8 cellular contexts compared by ENCODE assay signal in genomic region chr17:7561028-7561575, GRCh38. TPM values are rescaled to one million over a fixed set of nuclear protein-coding genes. Genes with fewer than 3 reads are reported as not detected.
A peak's percentile ranks its signal among the peaks of the same experiment; 100 is the strongest.
DNase-seq lines count a peak whose midpoint lies in the region; ATAC-seq, FAIRE-seq and TF ChIP-seq lines count a peak whose summit lies in the region.

No MANE protein-coding gene starts in this region.

- CTCF ChIA-PET in HepG2 (lab: Yijun Ruan, JAX; ENCODE audit: low intra/inter-chr PET ratio, low total read pairs): interaction anchor here (0.6 to 3.3 kb wide), 3 partner anchors 37 to 120 kb away, joined by 3 to 43 read pairs (median 27); no protein-coding TSS in a partner anchor

- H3K36me3 Mint-ChIP-seq in dendritic cell treated with granulocyte-macrophage colony-stimulating factor and Interleukin-4, amounts not matched to agents 40 ng/mL and 50 ng/mL, for 4 days (ENCODE audit: low read depth): peaks cover 91% of the 10 kb centered on the region

- peak overlapping the region; percentile 75 for H3K27ac ChIP-seq in HepG2 (ENCODE audit: extremely low read length, insufficient read depth, low read length)

- peaks cover 27% of the 10 kb centered on the region for H3K79me2 ChIP-seq in HepG2 (ENCODE audit: insufficient read depth, low read length)

- H3K4me1 Mint-ChIP-seq in dendritic cell treated with granulocyte-macrophage colony-stimulating factor and Interleukin-4, amounts not matched to agents 40 ng/mL and 50 ng/mL, for 4 days (ENCODE audit: low read depth): peaks cover 86% of the 10 kb centered on the region

- H3K4me2 ChIP-seq in HepG2 (ENCODE audit: low read depth, low read length): peak overlapping the region; percentile 91

- peak overlapping the region; percentile 97 for H3K4me3 Mint-ChIP-seq in dendritic cell treated with granulocyte-macrophage colony-stimulating factor and Interleukin-4, amounts not matched to agents 40 ng/mL and 50 ng/mL, for 4 days

- no peak for TF ChIP-seq EP300 in HepG2 (IDR thresholded peaks at IDR 0.05; ENCODE audit: low read depth in 2 of 2, low read length in 2 of 2)
- no peak; the same call in 1 of the 2 replicates for TF ChIP-seq EP300 in HepG2 (CRISPR knock-in tag; IDR thresholded peaks at IDR 0.05; ENCODE audit: borderline replicate concordance)

- BruUV-seq in HepG2 (replicated peaks; lab: Mats Ljungman, UMichigan): TSS peak; percentile 77

- peak; percentile 96 for TF ChIP-seq CTCF in HepG2 (CRISPR knock-in tag; IDR thresholded peaks at IDR 0.05)

- no peaks in the 10 kb centered on the region for H3K9me3 ChIP-seq in HepG2 (ENCODE audit: low read length)

- under 1% methylated on average over 32 of the region's 32 CpGs for WGBS in HepG2 (ENCODE audit: low lambda C conversion rate)

- H3K4me1 ChIP-seq in HepG2 (ENCODE audit: insufficient read depth, low read length): peaks cover 67% of the 10 kb centered on the region

- in situ Hi-C loops in ACHN (cut with HindIII; ENCODE audit: low pct_ligation_motif_present, low pct_unique_long_range_greater_than_20kb, low sequenced_read_pairs): no loop called here
- in situ Hi-C loops in HepG2 (cut with HindIII; ENCODE audit: extremely low pct_ligation_motif_present, low pct_unique_long_range_greater_than_20kb): no loop called here

- peak overlapping the region; percentile 69 for H2AFZ ChIP-seq in HepG2 (ENCODE audit: low read length)

- POLR2A ChIA-PET in HepG2 (lab: Yijun Ruan, JAX): interaction anchor here (0.5 to 4.8 kb wide), 20 partner anchors 9 to 232 kb away, joined by 3 to 33 read pairs (median 7); partner anchors contain the start of genes CD68, MPDU1, NEURL4 and POLR2A

- H3K9ac ChIP-seq in HepG2 (ENCODE audit: insufficient read depth, low read depth, low read length): peak overlapping the region; percentile 91

- ATAC-seq in GM18868 (IDR thresholded peaks at IDR 0.05; ENCODE audit: unreplicated experiment) (peak; percentile 53), HG03354 (IDR thresholded peaks at IDR 0.05; ENCODE audit: poor library complexity, severe bottlenecking, unreplicated experiment) (peak; percentile 65), HepG2 (peak; percentile 77)

- peak overlapping the region; percentile 96 for H3K27ac Mint-ChIP-seq in dendritic cell treated with granulocyte-macrophage colony-stimulating factor and Interleukin-4, amounts not matched to agents 40 ng/mL and 50 ng/mL, for 4 days

- DNase-seq in ACHN (peak; percentile 86), NCI-H526 (lab: John Stamatoyannopoulos, UW) (peak; percentile 29 to 85), HepG2 (ENCODE audit: low spot score) (peak; percentile 77)
- peak; percentile 75 to 82 for DNase-seq in activated CD4-positive, alpha-beta T cell treated with anti-CD3 and anti-CD28 coated beads, Interleukin-2, amount 50 U/mL, for 24 hours (ENCODE audit: low read depth in 1 of 2, low spot score in 1 of 2)
- DNase-seq in stimulated activated CD4-positive, alpha-beta T cell treated with anti-CD3 and anti-CD28 coated beads, Interleukin-4, amount 100 ng/mL, for 1 hour: peak; percentile 87

- intact Hi-C loops in dendritic cell treated with granulocyte-macrophage colony-stimulating factor and Interleukin-4, amounts not matched to agents 40 ng/mL and 50 ng/mL, for 4 days (cut with micrococcal nuclease): loop anchor here (1.0 to 2.0 kb wide), 5 partner anchors 11 to 206 kb away; partner anchors contain the start of gene TMEM95
- intact Hi-C loops in HepG2 (cut with micrococcal nuclease; ENCODE audit: unreplicated experiment): loop anchor here (1.0 to 10.0 kb wide), 3 partner anchors 38 to 206 kb away; partner anchors contain the start of genes KCTD11 and TMEM95

- peaks cover 10 to 22% of the 10 kb centered on the region in 2 experiments for H3K36me3 ChIP-seq in HepG2 (replicated peaks in 1 of 2; ENCODE audit: control insufficient read depth in 1 of 2, insufficient read depth in 2 of 2, low read length in 2 of 2)

- FAIRE-seq in HepG2 (lab: Jason Lieb, UNC): peak; percentile 54

- TF ChIP-seq RAD21 in HepG2 (CRISPR knock-in tag; IDR thresholded peaks at IDR 0.05): peak; percentile 90

- H3K4me3 ChIP-seq in HepG2 (replicated peaks in 1 of 3; ENCODE audit: insufficient read depth in 1 of 3, low read depth in 2 of 3, low read length in 3 of 3): peak overlapping the region; percentile 90 to 94 (median 92)

- no peaks in the 10 kb centered on the region; a peak in 1 of 5 replicates for H3K27me3 ChIP-seq in HepG2 (ENCODE audit: control insufficient read depth in 1 of 2, insufficient read depth in 2 of 2, low read length in 2 of 2)

- no peaks in the 10 kb centered on the region for H3K9me3 Mint-ChIP-seq in dendritic cell treated with granulocyte-macrophage colony-stimulating factor and Interleukin-4, amounts not matched to agents 40 ng/mL and 50 ng/mL, for 4 days

- H3K27me3 Mint-ChIP-seq in dendritic cell treated with granulocyte-macrophage colony-stimulating factor and Interleukin-4, amounts not matched to agents 40 ng/mL and 50 ng/mL, for 4 days: no peaks in the 10 kb centered on the region

- H4K20me1 ChIP-seq in HepG2 (ENCODE audit: insufficient read depth, low read length): no peaks in the 10 kb centered on the region

- peak in 1 of 2 experiments; percentile 51; a peak in 1 of 4 replicates for TF ChIP-seq POLR2A in HepG2 (IDR thresholded peaks at IDR 0.05; ENCODE audit: insufficient read depth in 1 of 2, low read depth in 2 of 2, low read length in 2 of 2)

RNA-seq across cellular contexts. Expression of gene SENP3, which starts 0.6 kb away (rescaled TPM):
- total RNA-seq in HepG2 (2016; rRNA removed; fragmentation: Illumina TruSeq; extraction: Trizol): 64.5 and 75.4 TPM in 2 replicates
- total RNA-seq in HepG2 (2016; cell fraction: cytosol; rRNA removed; fragmentation: Illumina TruSeq; extraction: Trizol; ENCODE audit: low read depth): 46.1 and 48.3 TPM in 2 replicates
- total RNA-seq in HepG2 (2016; cell fraction: insoluble cytoplasmic fraction; rRNA removed; fragmentation: Illumina TruSeq; extraction: Trizol): 67.8 and 80.2 TPM in 2 replicates
- total RNA-seq in HepG2 (2016; cell fraction: membrane; rRNA removed; fragmentation: Illumina TruSeq; extraction: Trizol): 96.7 and 98.4 TPM in 2 replicates
- 31.6 and 38.4 TPM in 2 replicates for total RNA-seq in HepG2 (2016; cell fraction: nucleus; rRNA removed; fragmentation: Illumina TruSeq; extraction: Trizol)
- polyA plus RNA-seq in HepG2 (2011; rRNA removed): 55.8 and 57.3 TPM in 2 replicates
- 51.2 and 51.8 TPM in 2 replicates for polyA plus RNA-seq in HepG2 (2011; cell fraction: cytosol; rRNA removed)
- polyA plus RNA-seq in HepG2 (2011; cell fraction: nucleus; rRNA removed): 36.5 and 39.7 TPM in 2 replicates
- polyA plus RNA-seq in HepG2 (2012): 20.5 and 25.7 TPM in 2 replicates
- 29.8 and 32.5 TPM in 2 replicates for polyA plus RNA-seq in HepG2 (2016; cell fraction: cytosol; fragmentation: Illumina TruSeq; extraction: Trizol; ENCODE audit: low read depth)
- polyA plus RNA-seq in HepG2 (2016; cell fraction: insoluble cytoplasmic fraction; fragmentation: Illumina TruSeq; extraction: Trizol; ENCODE audit: low read depth): 66.8 and 75.8 TPM in 2 replicates
- polyA plus RNA-seq in HepG2 (2016; cell fraction: membrane; fragmentation: Illumina TruSeq; extraction: Trizol; ENCODE audit: low read depth): 81.7 and 87.7 TPM in 2 replicates
- 52.7 and 61.4 TPM in 2 replicates for polyA plus RNA-seq in HepG2 (2016; cell fraction: nucleus; fragmentation: Illumina TruSeq; extraction: Trizol; ENCODE audit: insufficient read depth, low read depth)
- polyA minus RNA-seq in HepG2 (2011; rRNA and poly(A)+ RNA removed; ENCODE audit: low replicate concordance): 67.9 and 190 TPM in 2 replicates
- polyA minus RNA-seq in HepG2 (2011; cell fraction: cytosol; rRNA and poly(A)+ RNA removed): 26.8 and 29.3 TPM in 2 replicates
- polyA minus RNA-seq in HepG2 (2011; cell fraction: nucleus; rRNA and poly(A)+ RNA removed): 19.1 and 20.5 TPM in 2 replicates

RNA-seq across cellular contexts. Expression of gene TNFSF13, which starts 2.6 kb away (rescaled TPM):
- 1.7 and 2.5 TPM in 2 replicates for total RNA-seq in HepG2 (2016; rRNA removed; fragmentation: Illumina TruSeq; extraction: Trizol)
- 0.20 and 0.79 TPM in 2 replicates for total RNA-seq in HepG2 (2016; cell fraction: cytosol; rRNA removed; fragmentation: Illumina TruSeq; extraction: Trizol; ENCODE audit: low read depth)
- 2.0 and 2.2 TPM in 2 replicates for total RNA-seq in HepG2 (2016; cell fraction: insoluble cytoplasmic fraction; rRNA removed; fragmentation: Illumina TruSeq; extraction: Trizol)
- total RNA-seq in HepG2 (2016; cell fraction: membrane; rRNA removed; fragmentation: Illumina TruSeq; extraction: Trizol): 1.1 and 2.2 TPM in 2 replicates
- total RNA-seq in HepG2 (2016; cell fraction: nucleus; rRNA removed; fragmentation: Illumina TruSeq; extraction: Trizol): 2.9 and 3.2 TPM in 2 replicates
- 3.3 TPM in 2 replicates for polyA plus RNA-seq in HepG2 (2011; rRNA removed)
- 2.2 TPM in 2 replicates for polyA plus RNA-seq in HepG2 (2011; cell fraction: cytosol; rRNA removed)
- 9.6 and 11.2 TPM in 2 replicates for polyA plus RNA-seq in HepG2 (2011; cell fraction: nucleus; rRNA removed)
- 2.6 and 3.9 TPM in 2 replicates for polyA plus RNA-seq in HepG2 (2012)
- 0.76 and 2.2 TPM in 2 replicates for polyA plus RNA-seq in HepG2 (2016; cell fraction: cytosol; fragmentation: Illumina TruSeq; extraction: Trizol; ENCODE audit: low read depth)
- polyA plus RNA-seq in HepG2 (2016; cell fraction: insoluble cytoplasmic fraction; fragmentation: Illumina TruSeq; extraction: Trizol; ENCODE audit: low read depth): 3.1 and 3.7 TPM in 2 replicates
- polyA plus RNA-seq in HepG2 (2016; cell fraction: membrane; fragmentation: Illumina TruSeq; extraction: Trizol; ENCODE audit: low read depth): 2.2 and 2.3 TPM in 2 replicates
- 4.9 and 6.7 TPM in 2 replicates for polyA plus RNA-seq in HepG2 (2016; cell fraction: nucleus; fragmentation: Illumina TruSeq; extraction: Trizol; ENCODE audit: insufficient read depth, low read depth)
- polyA minus RNA-seq in HepG2 (2011; rRNA and poly(A)+ RNA removed; ENCODE audit: low replicate concordance): 2.2 and 7.1 TPM in 2 replicates
- 0.26 and 1.3 TPM in 2 replicates for polyA minus RNA-seq in HepG2 (2011; cell fraction: cytosol; rRNA and poly(A)+ RNA removed)
- 2.1 and 3.0 TPM in 2 replicates for polyA minus RNA-seq in HepG2 (2011; cell fraction: nucleus; rRNA and poly(A)+ RNA removed)

RNA-seq across cellular contexts. Expression of gene TNFSF12, which starts 12.2 kb away (rescaled TPM):
- total RNA-seq in HepG2 (2016; rRNA removed; fragmentation: Illumina TruSeq; extraction: Trizol): 0.73 and 0.93 TPM in 2 replicates
- 3.9 and 4.8 TPM in 2 replicates for total RNA-seq in HepG2 (2016; cell fraction: cytosol; rRNA removed; fragmentation: Illumina TruSeq; extraction: Trizol; ENCODE audit: low read depth)
- 0.97 and 1.6 TPM in 2 replicates for total RNA-seq in HepG2 (2016; cell fraction: insoluble cytoplasmic fraction; rRNA removed; fragmentation: Illumina TruSeq; extraction: Trizol)
- 3.9 and 5.7 TPM in 2 replicates for total RNA-seq in HepG2 (2016; cell fraction: membrane; rRNA removed; fragmentation: Illumina TruSeq; extraction: Trizol)
- 1.2 TPM in 1 of 2 replicates, not detected in the other for total RNA-seq in HepG2 (2016; cell fraction: nucleus; rRNA removed; fragmentation: Illumina TruSeq; extraction: Trizol)
- 6.3 and 7.2 TPM in 2 replicates for polyA plus RNA-seq in HepG2 (2011; rRNA removed)
- 7.6 and 10.0 TPM in 2 replicates for polyA plus RNA-seq in HepG2 (2011; cell fraction: cytosol; rRNA removed)
- polyA plus RNA-seq in HepG2 (2011; cell fraction: nucleus; rRNA removed): 5.3 and 5.4 TPM in 2 replicates
- 5.1 and 5.5 TPM in 2 replicates for polyA plus RNA-seq in HepG2 (2012)
- polyA plus RNA-seq in HepG2 (2016; cell fraction: cytosol; fragmentation: Illumina TruSeq; extraction: Trizol; ENCODE audit: low read depth): 13.4 and 14.8 TPM in 2 replicates
- 1.9 and 2.1 TPM in 2 replicates for polyA plus RNA-seq in HepG2 (2016; cell fraction: insoluble cytoplasmic fraction; fragmentation: Illumina TruSeq; extraction: Trizol; ENCODE audit: low read depth)
- 12.4 and 14.7 TPM in 2 replicates for polyA plus RNA-seq in HepG2 (2016; cell fraction: membrane; fragmentation: Illumina TruSeq; extraction: Trizol; ENCODE audit: low read depth)
- polyA plus RNA-seq in HepG2 (2016; cell fraction: nucleus; fragmentation: Illumina TruSeq; extraction: Trizol; ENCODE audit: insufficient read depth, low read depth): 1.4 and 2.2 TPM in 2 replicates
- 2.1 and 2.2 TPM in 2 replicates for polyA minus RNA-seq in HepG2 (2011; rRNA and poly(A)+ RNA removed; ENCODE audit: low replicate concordance)
- 1.8 and 2.3 TPM in 2 replicates for polyA minus RNA-seq in HepG2 (2011; cell fraction: cytosol; rRNA and poly(A)+ RNA removed)
- polyA minus RNA-seq in HepG2 (2011; cell fraction: nucleus; rRNA and poly(A)+ RNA removed): 0.99 and 1.0 TPM in 2 replicates

RNA-seq across cellular contexts. Expression of gene CD68, which starts 18.3 kb away (rescaled TPM):
- 4.1 and 10.3 TPM in 2 replicates for total RNA-seq in HepG2 (2016; rRNA removed; fragmentation: Illumina TruSeq; extraction: Trizol)
- 6.3 and 6.7 TPM in 2 replicates for total RNA-seq in HepG2 (2016; cell fraction: cytosol; rRNA removed; fragmentation: Illumina TruSeq; extraction: Trizol; ENCODE audit: low read depth)
- 3.2 and 7.8 TPM in 2 replicates for total RNA-seq in HepG2 (2016; cell fraction: insoluble cytoplasmic fraction; rRNA removed; fragmentation: Illumina TruSeq; extraction: Trizol)
- total RNA-seq in HepG2 (2016; cell fraction: membrane; rRNA removed; fragmentation: Illumina TruSeq; extraction: Trizol): 7.2 and 7.7 TPM in 2 replicates
- 3.2 and 9.0 TPM in 2 replicates for total RNA-seq in HepG2 (2016; cell fraction: nucleus; rRNA removed; fragmentation: Illumina TruSeq; extraction: Trizol)
- 104 and 124 TPM in 2 replicates for polyA plus RNA-seq in HepG2 (2011; rRNA removed)
- 69.4 and 81.9 TPM in 2 replicates for polyA plus RNA-seq in HepG2 (2011; cell fraction: cytosol; rRNA removed)
- polyA plus RNA-seq in HepG2 (2011; cell fraction: nucleus; rRNA removed): 15.4 and 16.3 TPM in 2 replicates
- 26.8 and 35.7 TPM in 2 replicates for polyA plus RNA-seq in HepG2 (2012)
- 16.5 and 18.7 TPM in 2 replicates for polyA plus RNA-seq in HepG2 (2016; cell fraction: cytosol; fragmentation: Illumina TruSeq; extraction: Trizol; ENCODE audit: low read depth)
- polyA plus RNA-seq in HepG2 (2016; cell fraction: insoluble cytoplasmic fraction; fragmentation: Illumina TruSeq; extraction: Trizol; ENCODE audit: low read depth): 17.2 and 20.1 TPM in 2 replicates
- 24.5 and 25.8 TPM in 2 replicates for polyA plus RNA-seq in HepG2 (2016; cell fraction: membrane; fragmentation: Illumina TruSeq; extraction: Trizol; ENCODE audit: low read depth)
- polyA plus RNA-seq in HepG2 (2016; cell fraction: nucleus; fragmentation: Illumina TruSeq; extraction: Trizol; ENCODE audit: insufficient read depth, low read depth): 16.1 and 21.1 TPM in 2 replicates
- polyA minus RNA-seq in HepG2 (2011; rRNA and poly(A)+ RNA removed; ENCODE audit: low replicate concordance): 12.6 and 26.1 TPM in 2 replicates
- polyA minus RNA-seq in HepG2 (2011; cell fraction: cytosol; rRNA and poly(A)+ RNA removed): 7.6 and 9.9 TPM in 2 replicates
- polyA minus RNA-seq in HepG2 (2011; cell fraction: nucleus; rRNA and poly(A)+ RNA removed): 4.6 and 6.2 TPM in 2 replicates

RNA-seq across cellular contexts. Expression of gene MPDU1, which starts 22.6 kb away (rescaled TPM):
- 59.5 and 112 TPM in 2 replicates for total RNA-seq in HepG2 (2016; rRNA removed; fragmentation: Illumina TruSeq; extraction: Trizol)
- 17.5 and 21.1 TPM in 2 replicates for total RNA-seq in HepG2 (2016; cell fraction: cytosol; rRNA removed; fragmentation: Illumina TruSeq; extraction: Trizol; ENCODE audit: low read depth)
- 62.6 and 101 TPM in 2 replicates for total RNA-seq in HepG2 (2016; cell fraction: insoluble cytoplasmic fraction; rRNA removed; fragmentation: Illumina TruSeq; extraction: Trizol)
- 24.3 and 28.7 TPM in 2 replicates for total RNA-seq in HepG2 (2016; cell fraction: membrane; rRNA removed; fragmentation: Illumina TruSeq; extraction: Trizol)
- 84.0 and 86.6 TPM in 2 replicates for total RNA-seq in HepG2 (2016; cell fraction: nucleus; rRNA removed; fragmentation: Illumina TruSeq; extraction: Trizol)
- 127 and 167 TPM in 2 replicates for polyA plus RNA-seq in HepG2 (2011; rRNA removed)
- polyA plus RNA-seq in HepG2 (2011; cell fraction: cytosol; rRNA removed): 188 and 194 TPM in 2 replicates
- 91.5 and 103 TPM in 2 replicates for polyA plus RNA-seq in HepG2 (2011; cell fraction: nucleus; rRNA removed)
- polyA plus RNA-seq in HepG2 (2012): 56.7 and 59.6 TPM in 2 replicates
- polyA plus RNA-seq in HepG2 (2016; cell fraction: cytosol; fragmentation: Illumina TruSeq; extraction: Trizol; ENCODE audit: low read depth): 12.2 and 12.9 TPM in 2 replicates
- polyA plus RNA-seq in HepG2 (2016; cell fraction: insoluble cytoplasmic fraction; fragmentation: Illumina TruSeq; extraction: Trizol; ENCODE audit: low read depth): 73.5 and 77.4 TPM in 2 replicates
- polyA plus RNA-seq in HepG2 (2016; cell fraction: membrane; fragmentation: Illumina TruSeq; extraction: Trizol; ENCODE audit: low read depth): 22.9 and 23.5 TPM in 2 replicates
- 172 and 177 TPM in 2 replicates for polyA plus RNA-seq in HepG2 (2016; cell fraction: nucleus; fragmentation: Illumina TruSeq; extraction: Trizol; ENCODE audit: insufficient read depth, low read depth)
- polyA minus RNA-seq in HepG2 (2011; rRNA and poly(A)+ RNA removed; ENCODE audit: low replicate concordance): 205 and 272 TPM in 2 replicates
- 31.8 and 40.4 TPM in 2 replicates for polyA minus RNA-seq in HepG2 (2011; cell fraction: cytosol; rRNA and poly(A)+ RNA removed)
- 30.7 and 35.3 TPM in 2 replicates for polyA minus RNA-seq in HepG2 (2011; cell fraction: nucleus; rRNA and poly(A)+ RNA removed)

Comparison
In these comparisons a context has a peak if more than half of its experiments do, and no peak if none do; other contexts are left out.
1. Peak in every context shown above with its lines: DNase-seq, ATAC-seq, H3K4me3 ChIP-seq and H3K27ac ChIP-seq.